Comparison of ENCODE assay signal across 2 cellular contexts in the genomic region with DNA sequence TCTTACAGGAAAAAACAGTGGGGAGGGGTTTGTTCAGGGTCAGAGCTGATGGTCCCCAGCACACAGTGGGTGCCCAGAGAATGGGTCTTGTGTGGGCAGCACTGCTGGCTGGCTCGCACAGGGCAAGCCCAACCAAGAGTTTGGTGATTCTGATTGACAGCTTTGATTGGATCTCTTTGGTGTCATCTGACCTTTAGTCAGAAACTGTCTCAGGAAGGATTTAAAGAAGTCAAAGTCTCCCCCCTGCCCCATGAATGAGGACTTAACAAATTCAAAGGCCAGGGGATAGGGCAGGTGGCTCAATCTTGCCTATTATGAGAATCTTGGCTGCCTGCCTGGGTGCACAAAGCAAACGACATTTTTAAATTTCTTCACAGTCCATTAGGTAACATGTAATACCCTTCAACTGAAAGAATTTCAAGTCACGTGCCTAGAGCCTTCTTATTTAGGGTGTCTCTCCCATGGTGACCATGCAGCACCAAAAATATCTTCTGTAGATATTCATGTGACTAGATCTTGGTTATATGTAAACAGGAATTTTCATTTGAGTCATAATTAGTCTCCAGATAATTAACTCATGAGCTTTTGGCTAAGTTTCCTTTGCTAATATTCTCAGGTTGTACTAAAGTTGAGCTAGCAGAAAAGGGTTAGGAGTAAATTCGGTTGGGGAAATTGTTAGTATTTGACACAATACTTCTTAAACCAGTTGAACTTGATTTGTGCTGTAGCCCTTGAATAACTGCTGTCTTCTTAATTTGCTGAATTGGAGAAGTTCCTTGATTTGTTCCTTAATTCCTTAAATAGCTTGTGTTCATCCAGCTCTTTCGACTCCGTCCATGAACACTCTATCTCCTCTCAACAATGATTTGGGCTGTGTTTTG.
TF ChIP-seq lines count a peak whose summit lies in the region.

No MANE protein-coding gene starts in this region.

TF ChIP-seq in GM23338, 12 proteins besides CTCF, POLR2A, EP300 and RAD21 (continued from another document):
- TF ChIP-seq ZNF331 (CRISPR knock-in tag; IDR thresholded peaks at IDR 0.05; ENCODE audit: low read depth) (no peak), STAT1 (IDR thresholded peaks at IDR 0.05; ENCODE audit: unreplicated experiment) (no peak), EZH2 (IDR thresholded peaks at IDR 0.05; ENCODE audit: low read depth, unreplicated experiment) (no peak)
- TF ChIP-seq, protein P1, sequence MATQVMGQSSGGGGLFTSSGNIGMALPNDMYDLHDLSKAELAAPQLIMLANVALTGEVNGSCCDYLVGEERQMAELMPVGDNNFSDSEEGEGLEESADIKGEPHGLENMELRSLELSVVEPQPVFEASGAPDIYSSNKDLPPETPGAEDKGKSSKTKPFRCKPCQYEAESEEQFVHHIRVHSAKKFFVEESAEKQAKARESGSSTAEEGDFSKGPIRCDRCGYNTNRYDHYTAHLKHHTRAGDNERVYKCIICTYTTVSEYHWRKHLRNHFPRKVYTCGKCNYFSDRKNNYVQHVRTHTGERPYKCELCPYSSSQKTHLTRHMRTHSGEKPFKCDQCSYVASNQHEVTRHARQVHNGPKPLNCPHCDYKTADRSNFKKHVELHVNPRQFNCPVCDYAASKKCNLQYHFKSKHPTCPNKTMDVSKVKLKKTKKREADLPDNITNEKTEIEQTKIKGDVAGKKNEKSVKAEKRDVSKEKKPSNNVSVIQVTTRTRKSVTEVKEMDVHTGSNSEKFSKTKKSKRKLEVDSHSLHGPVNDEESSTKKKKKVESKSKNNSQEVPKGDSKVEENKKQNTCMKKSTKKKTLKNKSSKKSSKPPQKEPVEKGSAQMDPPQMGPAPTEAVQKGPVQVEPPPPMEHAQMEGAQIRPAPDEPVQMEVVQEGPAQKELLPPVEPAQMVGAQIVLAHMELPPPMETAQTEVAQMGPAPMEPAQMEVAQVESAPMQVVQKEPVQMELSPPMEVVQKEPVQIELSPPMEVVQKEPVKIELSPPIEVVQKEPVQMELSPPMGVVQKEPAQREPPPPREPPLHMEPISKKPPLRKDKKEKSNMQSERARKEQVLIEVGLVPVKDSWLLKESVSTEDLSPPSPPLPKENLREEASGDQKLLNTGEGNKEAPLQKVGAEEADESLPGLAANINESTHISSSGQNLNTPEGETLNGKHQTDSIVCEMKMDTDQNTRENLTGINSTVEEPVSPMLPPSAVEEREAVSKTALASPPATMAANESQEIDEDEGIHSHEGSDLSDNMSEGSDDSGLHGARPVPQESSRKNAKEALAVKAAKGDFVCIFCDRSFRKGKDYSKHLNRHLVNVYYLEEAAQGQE (IDR thresholded peaks at IDR 0.05; ENCODE audit: unreplicated experiment): no peak
- TF ChIP-seq, protein P2, sequence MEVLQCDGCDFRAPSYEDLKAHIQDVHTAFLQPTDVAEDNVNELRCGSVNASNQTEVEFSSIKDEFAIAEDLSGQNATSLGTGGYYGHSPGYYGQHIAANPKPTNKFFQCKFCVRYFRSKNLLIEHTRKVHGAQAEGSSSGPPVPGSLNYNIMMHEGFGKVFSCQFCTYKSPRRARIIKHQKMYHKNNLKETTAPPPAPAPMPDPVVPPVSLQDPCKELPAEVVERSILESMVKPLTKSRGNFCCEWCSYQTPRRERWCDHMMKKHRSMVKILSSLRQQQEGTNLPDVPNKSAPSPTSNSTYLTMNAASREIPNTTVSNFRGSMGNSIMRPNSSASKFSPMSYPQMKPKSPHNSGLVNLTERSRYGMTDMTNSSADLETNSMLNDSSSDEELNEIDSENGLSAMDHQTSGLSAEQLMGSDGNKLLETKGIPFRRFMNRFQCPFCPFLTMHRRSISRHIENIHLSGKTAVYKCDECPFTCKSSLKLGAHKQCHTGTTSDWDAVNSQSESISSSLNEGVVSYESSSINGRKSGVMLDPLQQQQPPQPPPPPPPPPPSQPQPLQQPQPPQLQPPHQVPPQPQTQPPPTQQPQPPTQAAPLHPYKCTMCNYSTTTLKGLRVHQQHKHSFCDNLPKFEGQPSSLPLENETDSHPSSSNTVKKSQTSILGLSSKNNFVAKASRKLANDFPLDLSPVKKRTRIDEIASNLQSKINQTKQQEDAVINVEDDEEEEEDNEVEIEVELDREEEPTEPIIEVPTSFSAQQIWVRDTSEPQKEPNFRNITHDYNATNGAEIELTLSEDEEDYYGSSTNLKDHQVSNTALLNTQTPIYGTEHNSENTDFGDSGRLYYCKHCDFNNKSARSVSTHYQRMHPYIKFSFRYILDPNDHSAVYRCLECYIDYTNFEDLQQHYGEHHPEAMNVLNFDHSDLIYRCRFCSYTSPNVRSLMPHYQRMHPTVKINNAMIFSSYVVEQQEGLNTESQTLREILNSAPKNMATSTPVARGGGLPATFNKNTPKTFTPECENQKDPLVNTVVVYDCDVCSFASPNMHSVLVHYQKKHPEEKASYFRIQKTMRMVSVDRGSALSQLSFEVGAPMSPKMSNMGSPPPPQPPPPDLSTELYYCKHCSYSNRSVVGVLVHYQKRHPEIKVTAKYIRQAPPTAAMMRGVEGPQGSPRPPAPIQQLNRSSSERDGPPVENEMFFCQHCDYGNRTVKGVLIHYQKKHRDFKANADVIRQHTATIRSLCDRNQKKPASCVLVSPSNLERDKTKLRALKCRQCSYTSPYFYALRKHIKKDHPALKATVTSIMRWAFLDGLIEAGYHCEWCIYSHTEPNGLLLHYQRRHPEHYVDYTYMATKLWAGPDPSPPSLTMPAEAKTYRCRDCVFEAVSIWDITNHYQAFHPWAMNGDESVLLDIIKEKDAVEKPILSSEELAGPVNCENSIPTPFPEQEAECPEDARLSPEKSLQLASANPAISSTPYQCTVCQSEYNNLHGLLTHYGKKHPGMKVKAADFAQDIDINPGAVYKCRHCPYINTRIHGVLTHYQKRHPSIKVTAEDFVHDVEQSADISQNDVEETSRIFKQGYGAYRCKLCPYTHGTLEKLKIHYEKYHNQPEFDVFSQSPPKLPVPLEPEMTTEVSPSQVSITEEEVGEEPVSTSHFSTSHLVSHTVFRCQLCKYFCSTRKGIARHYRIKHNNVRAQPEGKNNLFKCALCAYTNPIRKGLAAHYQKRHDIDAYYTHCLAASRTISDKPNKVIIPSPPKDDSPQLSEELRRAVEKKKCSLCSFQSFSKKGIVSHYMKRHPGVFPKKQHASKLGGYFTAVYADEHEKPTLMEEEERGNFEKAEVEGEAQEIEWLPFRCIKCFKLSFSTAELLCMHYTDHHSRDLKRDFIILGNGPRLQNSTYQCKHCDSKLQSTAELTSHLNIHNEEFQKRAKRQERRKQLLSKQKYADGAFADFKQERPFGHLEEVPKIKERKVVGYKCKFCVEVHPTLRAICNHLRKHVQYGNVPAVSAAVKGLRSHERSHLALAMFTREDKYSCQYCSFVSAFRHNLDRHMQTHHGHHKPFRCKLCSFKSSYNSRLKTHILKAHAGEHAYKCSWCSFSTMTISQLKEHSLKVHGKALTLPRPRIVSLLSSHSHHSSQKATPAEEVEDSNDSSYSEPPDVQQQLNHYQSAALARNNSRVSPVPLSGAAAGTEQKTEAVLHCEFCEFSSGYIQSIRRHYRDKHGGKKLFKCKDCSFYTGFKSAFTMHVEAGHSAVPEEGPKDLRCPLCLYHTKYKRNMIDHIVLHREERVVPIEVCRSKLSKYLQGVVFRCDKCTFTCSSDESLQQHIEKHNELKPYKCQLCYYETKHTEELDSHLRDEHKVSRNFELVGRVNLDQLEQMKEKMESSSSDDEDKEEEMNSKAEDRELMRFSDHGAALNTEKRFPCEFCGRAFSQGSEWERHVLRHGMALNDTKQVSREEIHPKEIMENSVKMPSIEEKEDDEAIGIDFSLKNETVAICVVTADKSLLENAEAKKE (CRISPR knock-in tag; IDR thresholded peaks at IDR 0.05): no peak

TF ChIP-seq in GM12891, 5 proteins besides CTCF, POLR2A, EP300 and RAD21 (continued from another document):
- TF ChIP-seq POLR2AphosphoS5 (IDR thresholded peaks at IDR 0.05; ENCODE audit: low read depth, low read length): no peak
- TF ChIP-seq TAF1 (IDR thresholded peaks at IDR 0.05; ENCODE audit: low read depth, low read length): no peak
